ENCODE assay signal across 7 cellular contexts in the genomic region with DNA sequence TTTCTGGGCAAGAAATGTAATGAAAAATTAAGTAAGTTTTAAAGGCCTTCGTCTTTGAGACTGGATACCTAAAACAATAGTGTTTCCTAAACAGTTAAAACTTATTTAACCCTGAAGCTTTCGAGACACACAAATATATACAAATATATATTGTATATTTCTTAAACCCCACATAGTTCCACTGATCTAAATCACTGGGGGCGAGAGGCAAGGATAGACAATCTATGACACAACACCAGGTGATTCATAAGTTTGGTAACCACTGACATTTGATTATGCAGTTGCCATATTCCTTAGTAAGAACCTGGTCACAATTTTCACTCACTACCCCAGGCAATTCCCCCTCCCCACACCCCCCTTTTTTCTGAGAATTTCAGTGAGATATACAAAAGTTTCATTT. TPM values are rescaled to one million over a fixed set of nuclear protein-coding genes. Genes with fewer than 3 reads are reported as not detected.
A peak's percentile ranks its signal among the peaks of the same experiment; 100 is the strongest.
DNase-seq lines count a peak whose midpoint lies in the region; FAIRE-seq and TF ChIP-seq lines count a peak whose summit lies in the region.

No MANE protein-coding gene starts in this region.

- H2AFZ ChIP-seq in H1 (ENCODE audit: low read length): no peak overlapping the region

- no peak overlapping the region for H3K14ac ChIP-seq in H1 (ENCODE audit: insufficient read length)

- H4K20me1 ChIP-seq in H1 (replicated peaks in 1 of 2; ENCODE audit: control insufficient read depth in 1 of 2, insufficient read depth in 2 of 2, low read length in 2 of 2): peaks cover 6 to 15% of the 10 kb centered on the region in 2 experiments

- H3K79me2 ChIP-seq in H1 (ENCODE audit: control insufficient read depth in 1 of 2, insufficient read depth in 2 of 2, low read length in 2 of 2): peaks cover 10 to 58% of the 10 kb centered on the region in 2 experiments; a peak in 3 of 4 replicates

- H3K27me3 ChIP-seq in H7 (ENCODE audit: control insufficient read depth, insufficient read depth, low read length) (no peaks in the 10 kb centered on the region), SJCRH30 (no peaks in the 10 kb centered on the region), H1 (replicated peaks in 1 of 4; ENCODE audit: control insufficient read depth in 3 of 4, extremely low read depth in 1 of 4, insufficient read depth in 3 of 4, low read length in 3 of 4) (no peaks in the 10 kb centered on the region), neutrophil (no peaks in the 10 kb centered on the region)

- TF ChIP-seq POLR2A in H1 (IDR thresholded peaks at IDR 0.05; ENCODE audit: control extremely low read depth in 1 of 2, low read depth in 2 of 2, low read length in 2 of 2): no peak; a peak in 2 of 3 replicates

- no peak overlapping the region for H2BK12ac ChIP-seq in H1 (ENCODE audit: low read depth, low read length)

- H3K4me1 ChIP-seq in SJCRH30 (peaks cover 5% of the 10 kb centered on the region), H1 (replicated peaks in 1 of 4; ENCODE audit: control insufficient read depth in 3 of 4, insufficient read depth in 4 of 4, low read length in 3 of 4) (peaks cover 0 to 21% (median 6%) of the 10 kb centered on the region in 4 experiments; a peak in 3 of 7 replicates), neutrophil (ENCODE audit: control insufficient read depth in 1 of 2, insufficient read depth in 1 of 2, low read depth in 1 of 2, low read length in 1 of 2) (peaks cover 54 to 58% of the 10 kb centered on the region in 2 experiments)

- CTCF ChIA-PET in H1 (lab: Charles Lee; ENCODE audit: partially characterized antibody): interaction anchor here (1.1 to 1.6 kb wide), 2 partner anchors 43 to 206 kb away, joined by 3 to 9 read pairs; a partner anchor contains a TSS

- no peak overlapping the region for H2BK20ac ChIP-seq in H1 (ENCODE audit: low read length)

- no peak for TF ChIP-seq RAD21 in H1 (IDR thresholded peaks at IDR 0.05 in 1 of 2, conservative IDR thresholded peaks at IDR 0.05 in 1 of 2; ENCODE audit: low read depth in 2 of 2, low read length in 2 of 2)

- H3K9ac ChIP-seq in H1 (replicated peaks in 1 of 4; ENCODE audit: extremely low read depth in 1 of 4, low read depth in 3 of 4, low read length in 3 of 4): peak overlapping the region in 3 of 4 experiments; percentile 31 to 94 (median 53); a peak in 4 of 7 replicates

- no peak overlapping the region for H3K18ac ChIP-seq in H1 (ENCODE audit: extremely low read depth, low read length)

- H3K9me3 ChIP-seq in SJCRH30 (replicated peaks): no peaks in the 10 kb centered on the region
- no peaks in the 10 kb centered on the region for H3K9me3 ChIP-seq in H1 (ENCODE audit: insufficient read depth in 2 of 2, low read depth in 1 of 2, low read length in 1 of 2)
- no peaks in the 10 kb centered on the region for H3K9me3 ChIP-seq in neutrophil

- H2BK15ac ChIP-seq in H1 (ENCODE audit: low read length): no peak overlapping the region

- H3K23me2 ChIP-seq in H1 (ENCODE audit: low read depth, low read length): peaks cover 10% of the 10 kb centered on the region

- no peak overlapping the region for H3K4ac ChIP-seq in H1 (replicated peaks; ENCODE audit: insufficient read length, low read depth, low read length)

- no peak for DNase-seq in H7
- DNase-seq in SJCRH30: peak in 1 of 2 experiments; percentile 20
- no peak for DNase-seq in H1 (ENCODE audit: low read depth in 1 of 2, low spot score in 2 of 2)
- no peak for DNase-seq in inferior parietal cortex (ENCODE audit: extremely low spot score)
- no peak for DNase-seq in OCI-M2 (lab: John Stamatoyannopoulos, UW; ENCODE audit: unreplicated experiment)
- DNase-seq in NCI-H2171 treated with DMSO at 0.1 percent for 48 hours (lab: John Stamatoyannopoulos, UW): no peak

- no peak overlapping the region for H3K23ac ChIP-seq in H1 (ENCODE audit: insufficient read length)

- no peak overlapping the region for H2AK5ac ChIP-seq in H1 (ENCODE audit: low read depth, low read length)

- FAIRE-seq in H1 (lab: Jason Lieb, UNC): no peak

- H3K27ac ChIP-seq in SJCRH30: peak overlapping the region; percentile 66
- no peak overlapping the region for H3K27ac ChIP-seq in H1 (ENCODE audit: low read depth, low read length)
- H3K27ac ChIP-seq in neutrophil: peak overlapping the region; percentile 92

- 11% methylated on average over 3 of the region's 3 CpGs; no CpG with 5 or more reads in 1 of the 2 experiments for WGBS in H1 (ENCODE audit: extremely low coverage in 1 of 2, insufficient coverage in 1 of 2, insufficient read length in 1 of 2, insufficient replicate concordance in 2 of 2, low coverage in 1 of 2, low lambda C conversion rate in 2 of 2, missing lambda C conversion rate in 1 of 2), 2 experiments

- H4K5ac ChIP-seq in H1 (ENCODE audit: insufficient read length, low read depth, low read length): no peak overlapping the region

- peak overlapping the region; percentile 88 for H3K4me3 ChIP-seq in H7 (ENCODE audit: insufficient read depth, low read depth, low read length)
- H3K4me3 ChIP-seq in SJCRH30: peak overlapping the region; percentile 66
- peak overlapping the region; percentile 60 to 93 (median 92) for H3K4me3 ChIP-seq in H1 (ENCODE audit: extremely low read depth in 1 of 4, insufficient read depth in 2 of 4, low read depth in 3 of 4, low read length in 4 of 4)
- peak overlapping the region; percentile 78 to 97 for H3K4me3 ChIP-seq in neutrophil (ENCODE audit: low read depth in 1 of 2, low read length in 1 of 2)

- H3K36me3 ChIP-seq in H7 (replicated peaks; ENCODE audit: control insufficient read depth, insufficient read depth, low read length) (no peaks in the 10 kb centered on the region), SJCRH30 (no peaks in the 10 kb centered on the region), H1 (ENCODE audit: control insufficient read depth in 2 of 4, insufficient read depth in 4 of 4, low read length in 3 of 4) (no peaks in the 10 kb centered on the region; a peak in 1 of 8 replicates), neutrophil (peaks cover 27% of the 10 kb centered on the region)

- no peak overlapping the region for H4K91ac ChIP-seq in H1 (replicated peaks; ENCODE audit: insufficient read length, low read length)

- POLR2A ChIA-PET in H1 (lab: Charles Lee; ENCODE audit: partially characterized antibody): interaction anchor here (0.7 to 8.0 kb wide), 5 partner anchors 31 to 319 kb away, joined by 3 to 278 read pairs (median 4); a partner anchor contains a TSS

- TF ChIP-seq EP300 in H1 (IDR thresholded peaks at IDR 0.05; ENCODE audit: borderline replicate concordance in 1 of 2, low read depth in 2 of 2, low read length in 2 of 2): no peak

- no peak overlapping the region for H3K56ac ChIP-seq in H1 (replicated peaks; ENCODE audit: insufficient read length, low read depth, low read length)

- TF ChIP-seq CTCF in H1 (IDR thresholded peaks at IDR 0.05; ENCODE audit: control extremely low read depth in 1 of 3, insufficient read depth in 1 of 3, low read depth in 1 of 3, low read length in 3 of 3) (no peak), neutrophil (IDR thresholded peaks at IDR 0.05) (no peak)

- no peak overlapping the region for H2BK5ac ChIP-seq in H1 (ENCODE audit: low read depth, low read length)

- H3K4me2 ChIP-seq in H1 (ENCODE audit: insufficient read depth in 1 of 2, low read depth in 2 of 2, low read length in 2 of 2): peak overlapping the region; percentile 63 to 89

- no peak overlapping the region for H2BK120ac ChIP-seq in H1 (replicated peaks; ENCODE audit: low read depth, low read length)

- no peaks in the 10 kb centered on the region for H3K79me1 ChIP-seq in H1 (ENCODE audit: low read depth, low read length)

- H4K8ac ChIP-seq in H1 (ENCODE audit: extremely low read depth, insufficient read depth, low read length): no peak overlapping the region

TF ChIP-seq in H1, 55 proteins besides CTCF, POLR2A, EP300 and RAD21:
- no peak for TF ChIP-seq POU5F1 (IDR thresholded peaks at IDR 0.05; ENCODE audit: low read depth, low read length)
- no peak for TF ChIP-seq TEAD4 (IDR thresholded peaks at IDR 0.05; ENCODE audit: low read depth, low read length)
- peak; percentile 36; the same call in 1 of the 2 replicates for TF ChIP-seq POLR2AphosphoS5 (IDR thresholded peaks at IDR 0.05; ENCODE audit: low read depth, low read length)

RNA-seq across cellular contexts. Expression of a gene that starts 55.3 kb away (rescaled TPM):
- total RNA-seq in H7 (2014; rRNA removed; shearing (Covaris generic)): 27.7 and 40.1 TPM in 2 replicates
- 5.0 and 6.3 TPM in 2 replicates for total RNA-seq in SJCRH30 (2014; rRNA removed; shearing (Covaris generic))
- total RNA-seq in H1 (2021; fragmentation: NEBNext Ultra II Directional; extraction: Animal tissue kit (Norgen Biotek cat#: 25700)): 8.1 and 13.1 TPM in 2 replicates
- 15.4 and 24.6 TPM in 2 replicates for polyA plus RNA-seq in H1 (2011; rRNA removed)
- polyA plus RNA-seq in H1 (2011; cell fraction: cytosol; rRNA removed): 21.2 TPM
- polyA plus RNA-seq in H1 (2011; cell fraction: nucleus; rRNA removed): 18.4 TPM
- 12.6 to 15.9 TPM (median 15.0 TPM) in 4 replicates for polyA plus RNA-seq in H1 (2012, experiment 1 of 2)
- polyA plus RNA-seq in H1 (2012, experiment 2 of 2): 19.4 TPM
- polyA plus RNA-seq in H1 (2013, experiment 1 of 2): 9.5 TPM
- polyA plus RNA-seq in H1 (2013, experiment 2 of 2): 9.5 TPM
- polyA minus RNA-seq in H1 (2011; rRNA and poly(A)+ RNA removed): 1.9 and 2.5 TPM in 2 replicates
- polyA minus RNA-seq in H1 (2011; cell fraction: cytosol; rRNA and poly(A)+ RNA removed): 4.9 TPM
- polyA minus RNA-seq in H1 (2011; cell fraction: nucleus; rRNA and poly(A)+ RNA removed): 13.0 TPM
